Comparison of ENCODE assay signal across 8 cellular contexts in the genomic region with DNA sequence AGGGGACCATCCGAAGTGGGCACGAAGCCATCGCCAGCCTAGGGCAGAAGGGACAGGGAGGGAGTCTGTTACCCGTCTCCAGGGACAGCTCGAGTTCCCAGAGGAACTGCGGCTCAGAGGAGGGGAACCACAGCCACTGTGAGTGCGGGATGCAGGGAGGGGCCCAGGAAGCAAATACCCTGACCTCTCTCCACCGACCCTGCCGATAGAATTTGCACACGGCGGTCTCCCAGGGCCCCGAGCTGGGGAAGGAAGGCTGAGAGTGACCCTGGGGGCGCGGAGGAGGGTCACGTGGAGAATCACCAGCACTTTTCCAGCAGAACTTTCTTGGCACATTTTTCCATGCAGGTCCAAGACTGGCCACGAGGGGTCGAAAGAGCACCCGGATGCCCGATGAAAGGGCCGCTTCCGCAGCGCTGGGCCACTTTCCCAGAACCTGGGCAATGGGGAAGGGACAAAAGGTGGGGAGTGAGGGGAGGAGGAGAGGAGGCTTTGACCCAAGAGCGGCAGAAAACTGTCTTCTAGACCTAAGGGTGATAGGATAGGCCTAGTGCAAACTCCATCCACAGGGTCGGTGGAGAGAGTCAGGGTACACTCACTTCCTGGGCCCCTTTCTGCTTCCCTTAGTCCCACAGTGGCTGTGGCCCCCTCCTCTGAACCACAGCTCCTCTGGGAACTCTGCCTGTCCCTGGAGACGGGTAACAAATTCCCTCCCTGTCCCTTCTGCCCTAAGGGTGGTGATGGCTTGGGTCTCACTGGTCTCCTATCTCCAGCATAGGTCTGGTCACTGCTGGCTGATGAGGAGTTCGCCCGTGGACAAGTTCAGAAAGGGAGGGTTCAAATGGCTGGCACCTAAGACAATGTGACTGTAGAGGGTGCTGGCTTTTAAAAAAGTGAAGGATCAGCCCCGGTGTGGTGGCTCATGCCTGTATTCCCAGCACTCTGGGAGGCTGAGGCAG. TPM values are rescaled to one million over a fixed set of nuclear protein-coding genes. Genes with fewer than 3 reads are reported as not detected.
DNase-seq lines count a peak whose midpoint lies in the region; ATAC-seq and TF ChIP-seq lines count a peak whose summit lies in the region.

No MANE protein-coding gene starts in this region.

- peaks cover 17% of the 10 kb centered on the region for H3K4me1 Mint-ChIP-seq in activated T-cell treated with anti-CD3 and anti-CD28 coated beads, Interleukin-2, amount 50 U/mL, for 24 hours (ENCODE audit: low read depth)

- intact Hi-C loops in A673 (cut with micrococcal nuclease; ENCODE audit: unreplicated experiment) (loop anchor here (5.0 kb wide), 1 partner anchor 35 kb away; no protein-coding TSS in a partner anchor), esophagus muscularis mucosa (cut with DNase I) (loop anchor here (1.0 kb wide), 1 partner anchor 35 kb away; no protein-coding TSS in a partner anchor)

- H3K36me3 ChIP-seq in A673 (ENCODE audit: insufficient read depth, low read length, poor library complexity, severe bottlenecking), result no peaks in the 10 kb centered on the region
- peaks cover 0 to 36% (median 19%) of the 10 kb centered on the region in 4 donors for H3K36me3 ChIP-seq in esophagus muscularis mucosa
- peaks cover 0 to 18% (median 9%) of the 10 kb centered on the region in 5 donors for H3K36me3 ChIP-seq in subcutaneous abdominal adipose tissue (ENCODE audit: control insufficient read depth in 5 of 5, insufficient read depth in 5 of 5, low read length in 5 of 5)

- H3K9ac ChIP-seq in subcutaneous abdominal adipose tissue (ENCODE audit: low read length in 5 of 5), result peak overlapping the region in 3 of 5 donors; percentile 4 to 73 (median 53)

- H3K9me3 ChIP-seq in A673 (ENCODE audit: low read depth, low read length, poor library complexity, severe bottlenecking) (no peaks in the 10 kb centered on the region), esophagus muscularis mucosa (no peaks in the 10 kb centered on the region), subcutaneous abdominal adipose tissue (ENCODE audit: control insufficient read depth in 5 of 5, low read length in 5 of 5) (no peaks in the 10 kb centered on the region)

- TF ChIP-seq POLR2A in esophagus muscularis mucosa (IDR thresholded peaks at IDR 0.05; ENCODE audit: low read depth), result no peak

- peaks cover 13% of the 10 kb centered on the region for H3K27me3 Mint-ChIP-seq in activated T-cell treated with anti-CD3 and anti-CD28 coated beads, Interleukin-2, amount 50 U/mL, for 24 hours

- H3K4me3 ChIP-seq in A673 (ENCODE audit: low read depth, low read length, poor library complexity, severe bottlenecking) (peak overlapping the region; percentile 23), esophagus muscularis mucosa (peak overlapping the region; percentile 20 to 51 (median 36)), subcutaneous abdominal adipose tissue (ENCODE audit: low read depth in 1 of 5, low read length in 5 of 5) (peak overlapping the region; percentile 7 to 63 (median 53))

- H3K4me3 Mint-ChIP-seq in activated T-cell treated with anti-CD3 and anti-CD28 coated beads, Interleukin-2, amount 50 U/mL, for 24 hours, result no peak overlapping the region

- H3K36me3 Mint-ChIP-seq in activated T-cell treated with anti-CD3 and anti-CD28 coated beads, Interleukin-2, amount 50 U/mL, for 24 hours (ENCODE audit: low read depth), result peaks cover 46% of the 10 kb centered on the region

- H3K4me1 ChIP-seq in A673 (ENCODE audit: insufficient read depth, low read length, poor library complexity, severe bottlenecking), result peaks cover 10% of the 10 kb centered on the region
- peaks cover 11 to 13% (median 12%) of the 10 kb centered on the region in 4 donors for H3K4me1 ChIP-seq in esophagus muscularis mucosa
- peaks cover 2 to 13% (median 9%) of the 10 kb centered on the region in 5 donors for H3K4me1 ChIP-seq in subcutaneous abdominal adipose tissue (ENCODE audit: control insufficient read depth in 5 of 5, insufficient read depth in 5 of 5, low read length in 5 of 5)

- in situ Hi-C loops in GM13977 (cut with MboI; ENCODE audit: low pct_unique_long_range_greater_than_20kb, low sequenced_read_pairs, unreplicated experiment), result no loop called here

- peak; percentile 81 for DNase-seq in A673 (ENCODE audit: low spot score)
- no peak for DNase-seq in GM13977 (ENCODE audit: low spot score)
- DNase-seq in NCI-H510A treated with DMSO at 0.1 percent for 48 hours (lab: John Stamatoyannopoulos, UW), result peak; percentile 77
- peak; percentile 65 for DNase-seq in activated T-cell treated with anti-CD3 and anti-CD28 coated beads, Interleukin-2, amount 50 U/mL, for 24 hours
- DNase-seq in esophagus muscularis mucosa (ENCODE audit: extremely low spot score), result no peak
- peak; percentile 78 for DNase-seq in mucosa of gallbladder (ENCODE audit: low spot score)

- ATAC-seq in HG03378 (IDR thresholded peaks at IDR 0.05; ENCODE audit: unreplicated experiment), result no peak

- H3K27me3 ChIP-seq in A673 (replicated peaks; ENCODE audit: insufficient read depth, low read depth, low read length, poor library complexity) (peaks cover 7% of the 10 kb centered on the region), esophagus muscularis mucosa (peaks cover 0 to 18% (median 4%) of the 10 kb centered on the region in 4 donors), subcutaneous abdominal adipose tissue (ENCODE audit: control insufficient read depth in 5 of 5, insufficient read depth in 4 of 5, low read length in 5 of 5) (peaks cover 3 to 5% (median 3%) of the 10 kb centered on the region in 5 donors)

- no peak for TF ChIP-seq EP300 in esophagus muscularis mucosa (IDR thresholded peaks at IDR 0.05)

- BruUV-seq in A673 (replicated peaks; lab: Mats Ljungman, UMichigan), result no TSS peak

- POLR2A ChIA-PET in A673 (lab: Charles Lee; ENCODE audit: low non-redundant PET), result no interaction called here

- peak; percentile 90 for TF ChIP-seq CTCF in A673 (conservative IDR thresholded peaks at IDR 0.05; ENCODE audit: low read depth, low read length)
- peak; percentile 78 for TF ChIP-seq CTCF in GM13977 (IDR thresholded peaks at IDR 0.05; ENCODE audit: extremely low read depth, insufficient read depth, missing control alignments)
- peak; percentile 88 to 97 (median 94) for TF ChIP-seq CTCF in esophagus muscularis mucosa (IDR thresholded peaks at IDR 0.05)

- peaks cover 5% of the 10 kb centered on the region for H3K9me3 Mint-ChIP-seq in activated T-cell treated with anti-CD3 and anti-CD28 coated beads, Interleukin-2, amount 50 U/mL, for 24 hours

- WGBS in esophagus muscularis mucosa, result 22% methylated on average over 19 of the region's 28 CpGs

- peak overlapping the region; percentile 58 for H3K27ac Mint-ChIP-seq in activated T-cell treated with anti-CD3 and anti-CD28 coated beads, Interleukin-2, amount 50 U/mL, for 24 hours

- CTCF ChIA-PET in A673 (lab: Charles Lee), result interaction anchor here (0.8 to 1.1 kb wide), 2 partner anchors 23 to 36 kb away, joined by 3 to 4 read pairs; a partner anchor contains a TSS

- H3K27ac ChIP-seq in A673 (ENCODE audit: low read depth, low read length, poor library complexity, severe bottlenecking), result peak overlapping the region; percentile 35
- H3K27ac ChIP-seq in esophagus muscularis mucosa (replicated peaks in 1 of 4), result peak overlapping the region in 3 of 4 donors; percentile 27 to 49 (median 27)
- H3K27ac ChIP-seq in subcutaneous abdominal adipose tissue (ENCODE audit: low read depth, low read length), result no peak overlapping the region

RNA-seq across cellular contexts. Expression of a gene that starts 5.3 kb away (rescaled TPM):
- total RNA-seq in A673 (2021), result not detected in 2 replicates
- total RNA-seq in esophagus muscularis mucosa, result 1 to 10 TPM in 3 of 4 donors, under 1 TPM in 1; 0.42 to 6.6 (median 4.8) TPM
- 2.2 TPM for total RNA-seq in mucosa of gallbladder

RNA-seq across cellular contexts. Expression of a gene that starts 22.7 kb away (rescaled TPM):
- total RNA-seq in A673 (2021), result 13.5 and 15.2 TPM in 2 replicates
- 10 to 100 TPM in 2 of 4 donors, 1 to 10 TPM in 2; 6.2 to 20.0 (median 13.8) TPM for total RNA-seq in esophagus muscularis mucosa
- total RNA-seq in mucosa of gallbladder, result 11.5 TPM

RNA-seq across cellular contexts. Expression of a gene that starts 31.8 kb away (rescaled TPM):
- total RNA-seq in A673 (2021), result 17.0 and 21.0 TPM in 2 replicates
- 10 to 100 TPM; 12.0 to 28.4 (median 18.3) TPM for total RNA-seq in esophagus muscularis mucosa
- total RNA-seq in mucosa of gallbladder, result 68.4 TPM

Comparison
In these comparisons a context has a peak if more than half of its experiments do, and no peak if none do; other contexts are left out.
1. DNase-seq: peak in A673 (single experiment), NCI-H510A treated with DMSO at 0.1 percent for 48 hours (single experiment), activated T-cell treated with anti-CD3 and anti-CD28 coated beads, Interleukin-2, amount 50 U/mL, for 24 hours (single experiment) and mucosa of gallbladder (single experiment); none in GM13977 (single experiment) and esophagus muscularis mucosa (single experiment).
2. Peak in every context shown above with its lines, with median percentiles within 50 percentile points of each other: H3K4me3 ChIP-seq and CTCF ChIP-seq.